In the genomic region with DNA sequence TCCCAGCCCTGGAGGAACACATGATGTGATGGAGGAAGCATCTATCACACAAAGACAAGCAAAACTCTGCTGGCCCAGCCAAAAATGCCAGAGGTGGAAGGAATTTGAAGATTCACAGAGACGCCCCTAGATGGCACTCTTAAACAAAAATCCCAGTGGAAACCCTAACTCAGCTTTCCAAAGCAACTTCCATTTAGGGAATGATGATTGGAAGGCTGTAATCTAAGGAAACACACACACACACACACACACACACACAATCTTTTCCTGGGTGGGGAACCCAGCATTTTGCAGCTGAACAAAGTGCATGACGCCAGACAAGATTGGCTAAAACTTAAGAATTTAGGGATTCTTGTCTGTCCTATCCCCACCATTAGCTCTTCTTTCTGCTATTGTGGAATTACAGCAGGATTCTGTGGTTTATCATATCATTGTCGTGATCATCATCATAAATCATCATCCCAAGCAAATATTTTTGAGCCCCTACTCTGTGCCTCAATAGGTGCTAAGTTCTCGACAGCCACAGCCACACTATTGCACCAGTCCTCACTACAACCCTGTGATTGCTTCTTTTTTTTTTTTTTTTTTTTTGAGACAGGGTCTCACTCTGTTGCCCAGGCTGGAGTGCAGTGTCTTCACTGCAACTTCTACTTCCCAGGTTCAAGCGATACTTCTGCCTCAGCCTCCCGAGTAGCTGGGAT, we compare ENCODE assay signal across 8 cellular contexts. TPM values are rescaled to one million over a fixed set of nuclear protein-coding genes. Genes with fewer than 3 reads are reported as not detected.
DNase-seq lines count a peak whose midpoint lies in the region; ATAC-seq and TF ChIP-seq lines count a peak whose summit lies in the region.

No MANE protein-coding gene starts in this region.

- H3K27me3 ChIP-seq in Panc1 (ENCODE audit: control insufficient read depth, insufficient read depth, low read length) (no peaks in the 10 kb centered on the region), lung (ENCODE audit: control insufficient read depth, insufficient read depth) (no peaks in the 10 kb centered on the region)

- H3K36me3 Mint-ChIP-seq in effector memory CD8-positive, alpha-beta T cell (ENCODE audit: insufficient read depth): no peaks in the 10 kb centered on the region

- H3K27ac Mint-ChIP-seq in effector memory CD8-positive, alpha-beta T cell: no peak overlapping the region

- no peaks in the 10 kb centered on the region for H3K9me3 ChIP-seq in Panc1 (ENCODE audit: control insufficient read depth, insufficient read depth, low read depth, low read length)
- no peaks in the 10 kb centered on the region for H3K9me3 ChIP-seq in lung (ENCODE audit: control insufficient read depth in 2 of 2, insufficient read depth in 1 of 2, low read length in 1 of 2)

- intact Hi-C loops in Panc1 (cut with micrococcal nuclease; ENCODE audit: unreplicated experiment): loop anchor here (5.0 kb wide), 1 partner anchor 145 kb away; no protein-coding TSS in a partner anchor

- H3K4me1 Mint-ChIP-seq in effector memory CD8-positive, alpha-beta T cell (ENCODE audit: low read depth in 2 of 2): peaks cover 11 to 13% of the 10 kb centered on the region in 2 donors

- H3K36me3 ChIP-seq in Panc1 (ENCODE audit: control insufficient read depth, insufficient read depth, low read length) (no peaks in the 10 kb centered on the region; the same call in 1 of the 2 replicates), lung (ENCODE audit: control insufficient read depth in 2 of 2, insufficient read depth in 2 of 2, low read length in 2 of 2) (no peaks in the 10 kb centered on the region)

- H3K4me3 ChIP-seq in Panc1 (ENCODE audit: low read depth in 2 of 2, low read length in 2 of 2): no peak overlapping the region
- H3K4me3 ChIP-seq in lung: no peak overlapping the region

- whole genome bisulfite sequencing in lung, 2 donors: 59 to 61% methylated on average over 6 of the region's 6 CpGs

- no peaks in the 10 kb centered on the region for H3K27me3 Mint-ChIP-seq in effector memory CD8-positive, alpha-beta T cell

- ATAC-seq in Panc1: peak; percentile 61
- ATAC-seq in effector memory CD8-positive, alpha-beta T cell (replicated peaks): no peak
- ATAC-seq in lung (ENCODE audit: insufficient read depth, low FRiP score): no peak
- no peak for ATAC-seq in HG02623 (IDR thresholded peaks at IDR 0.05; ENCODE audit: unreplicated experiment)
- no peak for ATAC-seq in HG03521 (IDR thresholded peaks at IDR 0.05; ENCODE audit: unreplicated experiment)

- H3K4me1 ChIP-seq in Panc1 (ENCODE audit: control insufficient read depth, insufficient read depth, low read length): peaks cover 3% of the 10 kb centered on the region; the same call in 1 of the 2 replicates
- peaks cover 4 to 5% of the 10 kb centered on the region in 2 donors for H3K4me1 ChIP-seq in lung (ENCODE audit: control insufficient read depth in 2 of 2, insufficient read depth in 2 of 2, low read length in 2 of 2)

- H3K4me3 Mint-ChIP-seq in effector memory CD8-positive, alpha-beta T cell: peak overlapping the region; percentile 95 to 98

- TF ChIP-seq CTCF in Panc1 (IDR thresholded peaks at IDR 0.05) (peak; percentile 82), lung (IDR thresholded peaks at IDR 0.05; ENCODE audit: control extremely low read depth, extremely low read depth) (peak; percentile 23)

- H3K27ac ChIP-seq in Panc1 (ENCODE audit: low read length) (no peak overlapping the region), lung (ENCODE audit: low read depth in 1 of 2, low read length in 1 of 2) (no peak overlapping the region)

- POLR2A ChIA-PET in Panc1 (lab: Charles Lee): interaction anchor here (0.6 kb wide), 2 partner anchors 30 to 256 kb away, joined by 4 to 8 read pairs; partner anchors contain the start of gene LYRM1

- CTCF ChIA-PET in Panc1 (lab: Charles Lee): interaction anchor here (0.7 to 1.5 kb wide), 3 partner anchors 32 to 180 kb away, joined by 4 to 23 read pairs (median 8); no protein-coding TSS in a partner anchor

- BruUV-seq in Panc1 (replicated peaks; lab: Mats Ljungman, UMichigan): no TSS peak

- DNase-seq in EL (peak; percentile 74), KBM-7 (peak; percentile 61), Panc1 (ENCODE audit: low read depth, low spot score) (peak; percentile 75), lung (ENCODE audit: low spot score) (no peak), NOMO-1 treated with DMSO at 0.1 percent for 48 hours (lab: John Stamatoyannopoulos, UW; ENCODE audit: unreplicated experiment) (no peak)
- DNase-seq in effector memory CD8-positive, alpha-beta T cell: no peak

- in situ Hi-C loops in KBM-7 (cut with MboI; ENCODE audit: low pct_unique_long_range_greater_than_20kb, low sequenced_read_pairs): no loop called here
- in situ Hi-C loops in Panc1 (cut with HindIII; ENCODE audit: low pct_unique_long_range_greater_than_20kb, low sequenced_read_pairs): no loop called here

- H3K9me3 Mint-ChIP-seq in effector memory CD8-positive, alpha-beta T cell: no peaks in the 10 kb centered on the region

RNA-seq across cellular contexts. Expression of gene LDAF1, which starts 1.6 kb away (rescaled TPM):
- total RNA-seq in Panc1 (2021; ENCODE audit: unreplicated experiment): 15.2 TPM
- polyA plus RNA-seq in Panc1 (2012; ENCODE audit: insufficient read length): 14.6 TPM
- 10 to 100 TPM; 25.1 to 45.6 TPM for total RNA-seq in lung
- polyA plus RNA-seq in lung: 10 to 100 TPM; 10.4 to 15.6 TPM

RNA-seq across cellular contexts. Expression of gene DNAH3, which starts 6.3 kb away (rescaled TPM):
- 0.62 TPM for total RNA-seq in Panc1 (2021; ENCODE audit: unreplicated experiment)
- polyA plus RNA-seq in Panc1 (2012; ENCODE audit: insufficient read length): 0.68 TPM
- total RNA-seq in lung: 10 to 100 TPM; 23.5 to 24.1 TPM
- 1 to 10 TPM; 1.0 to 2.2 TPM for polyA plus RNA-seq in lung

RNA-seq across cellular contexts. Expression of gene ZP2, which starts 54.5 kb away (rescaled TPM):
- total RNA-seq in Panc1 (2021; ENCODE audit: unreplicated experiment) (not detected), lung (under 1 TPM in 1 of 2 donors, not detected in 1; 0.17 TPM)
- not detected for polyA plus RNA-seq in Panc1 (2012; ENCODE audit: insufficient read length)
- polyA plus RNA-seq in lung: not detected

Comparison
In these comparisons a context has a peak if more than half of its experiments do, and no peak if none do; other contexts are left out.
1. DNase-seq: peak in EL (single experiment), KBM-7 (single experiment) and Panc1 (single experiment); none in effector memory CD8-positive, alpha-beta T cell (0 of 3), lung (single experiment) and NOMO-1 treated with DMSO at 0.1 percent for 48 hours (single experiment).
2. RNA of gene DNAH3, which starts 6.3 kb away (total RNA-seq): 23.5 to 24.1 TPM in lung; 0.62 TPM in Panc1 (single experiment); every median in the first group is over 10 times any median in the second.